22 cellular contexts compared by ENCODE assay signal in the genomic region with DNA sequence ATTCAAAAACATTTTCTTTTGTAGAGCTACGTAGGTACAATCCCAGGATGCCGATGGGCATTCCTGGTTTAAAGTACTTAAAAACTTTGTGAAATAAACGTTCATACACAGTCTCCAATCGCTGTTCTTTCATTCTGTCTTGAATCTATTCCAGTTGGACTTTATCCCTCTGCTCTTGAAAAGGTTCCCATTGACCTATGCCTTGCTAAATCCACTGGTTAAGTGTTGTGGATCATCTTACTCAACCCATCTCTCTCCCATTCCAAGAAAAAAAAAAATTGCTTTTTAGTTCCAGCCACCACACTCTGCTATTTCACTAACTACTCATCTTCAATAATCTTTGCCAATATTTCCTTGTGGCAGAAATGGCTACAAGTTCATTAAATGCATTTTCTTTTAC.
DNase-seq lines count a peak whose midpoint lies in the region; ATAC-seq, FAIRE-seq and TF ChIP-seq lines count a peak whose summit lies in the region.
"Had no signal": no experiment of that assay in that cellular context is flagged by ENCODE, and none has a peak within 500 bp of the region (broad histone marks: within the 10 kb centered on the region; RNA-seq: fewer than 3 reads in every experiment).

No MANE protein-coding gene starts in this region.

- TF ChIP-seq RAD21 in liver (IDR thresholded peaks at IDR 0.05) (peak; percentile 18 to 32), HepG2 (CRISPR knock-in tag; IDR thresholded peaks at IDR 0.05) (no peak)

- H3K4me3 Mint-ChIP-seq in activated naive CD4-positive, alpha-beta T cell treated with anti-CD3 and anti-CD28 coated beads, Interleukin-2, amount 10 ng/mL, durations not matched to agents 7 days and 5 days = no peak overlapping the region
- H3K4me3 Mint-ChIP-seq in osteocyte (ENCODE audit: unreplicated experiment) = no peak overlapping the region
- H3K4me3 Mint-ChIP-seq: B cell, CD14-positive monocyte had no signal

- H3K4me3 ChIP-seq in liver (ENCODE audit: low read depth in 1 of 3, low read length in 3 of 3) (no peak overlapping the region), HepG2 (replicated peaks in 1 of 3; ENCODE audit: insufficient read depth in 1 of 3, low read depth in 2 of 3, low read length in 3 of 3) (no peak overlapping the region), fibroblast of lung (replicated peaks in 1 of 4; ENCODE audit: control extremely low read depth in 1 of 4, insufficient read depth in 1 of 4, low read depth in 3 of 4, low read length in 4 of 4) (no peak overlapping the region)
- H3K4me3 ChIP-seq: SJSA1 had no signal

- no peak overlapping the region for H3K27ac Mint-ChIP-seq in activated naive CD4-positive, alpha-beta T cell treated with anti-CD3 and anti-CD28 coated beads, Interleukin-2, amount 10 ng/mL, durations not matched to agents 7 days and 5 days
- H3K27ac Mint-ChIP-seq in osteocyte (ENCODE audit: unreplicated experiment) = no peak overlapping the region
- H3K27ac Mint-ChIP-seq: B cell, CD14-positive monocyte had no signal

- H3K36me3 ChIP-seq in liver (ENCODE audit: control insufficient read depth in 4 of 4, insufficient read depth in 3 of 4, low read depth in 1 of 4, low read length in 3 of 4) = no peaks in the 10 kb centered on the region
- no peaks in the 10 kb centered on the region for H3K36me3 ChIP-seq in HepG2 (replicated peaks in 1 of 2; ENCODE audit: control insufficient read depth in 1 of 2, insufficient read depth in 2 of 2, low read length in 2 of 2)
- H3K36me3 ChIP-seq in fibroblast of lung (ENCODE audit: control insufficient read depth, insufficient read depth, low read length) = no peaks in the 10 kb centered on the region
- H3K36me3 ChIP-seq: SJSA1 had no signal

- TF ChIP-seq CTCF in liver (IDR thresholded peaks at IDR 0.05; ENCODE audit: low read depth, low read length, missing input control) (no peak), HepG2 (CRISPR knock-in tag; IDR thresholded peaks at IDR 0.05) (no peak), fibroblast of lung (conservative IDR thresholded peaks at IDR 0.05 in 1 of 2, IDR thresholded peaks at IDR 0.05 in 1 of 2; ENCODE audit: low read depth in 1 of 2, low read length in 2 of 2) (no peak), osteocyte (IDR thresholded peaks at IDR 0.05) (no peak)

- H4K20me1 ChIP-seq in HepG2 (ENCODE audit: insufficient read depth, low read length) = no peaks in the 10 kb centered on the region
- H4K20me1 ChIP-seq in fibroblast of lung (ENCODE audit: control insufficient read depth, extremely low read depth, insufficient read depth, low read length) = no peaks in the 10 kb centered on the region

- BruUV-seq in HepG2 (replicated peaks; lab: Mats Ljungman, UMichigan) = no TSS peak

- H3K9ac ChIP-seq in liver (ENCODE audit: low read depth in 1 of 2, low read length in 2 of 2) (no peak overlapping the region), HepG2 (ENCODE audit: insufficient read depth, low read depth, low read length) (no peak overlapping the region), fibroblast of lung (ENCODE audit: insufficient read depth, low read length) (no peak overlapping the region)

- no peaks in the 10 kb centered on the region for H3K4me1 Mint-ChIP-seq in activated naive CD4-positive, alpha-beta T cell treated with anti-CD3 and anti-CD28 coated beads, Interleukin-2, amount 10 ng/mL, durations not matched to agents 7 days and 5 days
- H3K4me1 Mint-ChIP-seq in osteocyte (ENCODE audit: unreplicated experiment) = no peaks in the 10 kb centered on the region
- H3K4me1 Mint-ChIP-seq: B cell, CD14-positive monocyte had no signal

- H3K27ac ChIP-seq in liver (ENCODE audit: low read depth in 1 of 2, low read length in 2 of 2) (no peak overlapping the region), HepG2 (ENCODE audit: extremely low read length, insufficient read depth, low read length) (no peak overlapping the region), fibroblast of lung (ENCODE audit: insufficient read depth, low read length) (no peak overlapping the region)
- H3K27ac ChIP-seq: 22Rv1, SJSA1 had no signal

- H2AFZ ChIP-seq in HepG2 (ENCODE audit: low read length) (no peak overlapping the region), fibroblast of lung (ENCODE audit: low read length) (no peak overlapping the region)

- H3K9me3 ChIP-seq in liver (ENCODE audit: control insufficient read depth in 4 of 4, low read length in 3 of 4) (no peaks in the 10 kb centered on the region), HepG2 (ENCODE audit: low read length) (no peaks in the 10 kb centered on the region; the same call in 1 of the 2 replicates), fibroblast of lung (ENCODE audit: control insufficient read depth, insufficient read depth, low read depth, low read length) (no peaks in the 10 kb centered on the region)
- H3K9me3 ChIP-seq: SJSA1 had no signal

- POLR2A ChIA-PET in HepG2 (lab: Yijun Ruan, JAX) (no interaction called here), HEK293T (lab: Yijun Ruan, JAX) (no interaction called here)

- DNase-seq in HepG2 (ENCODE audit: low spot score) (no peak), fibroblast of lung (ENCODE audit: low read depth in 2 of 2) (peak; percentile 20 to 22), renal cortical epithelial cell (ENCODE audit: low read depth) (peak; percentile 11), HEK293T (ENCODE audit: extremely low spot score) (no peak), osteocyte (ENCODE audit: extremely low spot score, unreplicated experiment) (no peak)
- DNase-seq in activated naive CD4-positive, alpha-beta T cell treated with anti-CD3 and anti-CD28 coated beads, Interleukin-2, amount 10 ng/mL, durations not matched to agents 7 days and 5 days = no peak
- DNase-seq: DMS53, GDM1, Kasumi-1, NCI-H1694, NCI-H2081, NCI-H2171, NCI-H524 treated with DMSO at 0.1 percent for 48 hours, NCI-H82 had no signal

- H3K79me2 ChIP-seq in HepG2 (ENCODE audit: insufficient read depth, low read length) (no peaks in the 10 kb centered on the region), fibroblast of lung (ENCODE audit: control insufficient read depth, insufficient read depth, low read length) (no peaks in the 10 kb centered on the region)

- H3K27me3 ChIP-seq in liver (ENCODE audit: control insufficient read depth in 4 of 4, insufficient read depth in 4 of 4, low read length in 3 of 4) = no peaks in the 10 kb centered on the region
- H3K27me3 ChIP-seq in HepG2 (ENCODE audit: control insufficient read depth in 1 of 2, insufficient read depth in 2 of 2, low read length in 2 of 2) = no peaks in the 10 kb centered on the region
- no peaks in the 10 kb centered on the region for H3K27me3 ChIP-seq in fibroblast of lung (ENCODE audit: control insufficient read depth, insufficient read depth, low read length)
- H3K27me3 ChIP-seq: SJSA1 had no signal

- CTCF ChIA-PET in HepG2 (lab: Yijun Ruan, JAX; ENCODE audit: low intra/inter-chr PET ratio, low total read pairs) = no interaction called here
- CTCF ChIA-PET in activated naive CD4-positive, alpha-beta T cell treated with anti-CD3 and anti-CD28 coated beads, Interleukin-2, amount 10 ng/mL, durations not matched to agents 7 days and 5 days (lab: Charles Lee) = no interaction called here
- CTCF ChIA-PET in HEK293T (lab: Yijun Ruan, JAX) = no interaction called here

- intact Hi-C loops in HepG2 (cut with micrococcal nuclease; ENCODE audit: unreplicated experiment) = no loop called here

- peaks cover 0 to 7% (median 5%) of the 10 kb centered on the region in 4 donors for H3K4me1 ChIP-seq in liver (ENCODE audit: control insufficient read depth in 4 of 4, insufficient read depth in 4 of 4, low read length in 3 of 4)
- H3K4me1 ChIP-seq in HepG2 (ENCODE audit: insufficient read depth, low read length) = no peaks in the 10 kb centered on the region
- H3K4me1 ChIP-seq in fibroblast of lung (ENCODE audit: control insufficient read depth, extremely low read depth, insufficient read depth, low read length) = no peaks in the 10 kb centered on the region
- H3K4me1 ChIP-seq: SJSA1 had no signal

- no peaks in the 10 kb centered on the region for H3K9me3 Mint-ChIP-seq in activated naive CD4-positive, alpha-beta T cell treated with anti-CD3 and anti-CD28 coated beads, Interleukin-2, amount 10 ng/mL, durations not matched to agents 7 days and 5 days
- peaks cover 20% of the 10 kb centered on the region for H3K9me3 Mint-ChIP-seq in osteocyte (ENCODE audit: unreplicated experiment)

- H3K27me3 Mint-ChIP-seq in activated naive CD4-positive, alpha-beta T cell treated with anti-CD3 and anti-CD28 coated beads, Interleukin-2, amount 10 ng/mL, durations not matched to agents 7 days and 5 days = no peaks in the 10 kb centered on the region
- H3K27me3 Mint-ChIP-seq in osteocyte (ENCODE audit: unreplicated experiment) = no peaks in the 10 kb centered on the region
- H3K27me3 Mint-ChIP-seq: B cell had no signal

- no peak for TF ChIP-seq POLR2A in HepG2 (IDR thresholded peaks at IDR 0.05; ENCODE audit: insufficient read depth in 1 of 2, low read depth in 2 of 2, low read length in 2 of 2)

- in situ Hi-C loops in HepG2 (cut with HindIII; ENCODE audit: extremely low pct_ligation_motif_present, low pct_unique_long_range_greater_than_20kb) = no loop called here

- no peak for ATAC-seq in HepG2
- ATAC-seq in GM18520 (IDR thresholded peaks at IDR 0.05; ENCODE audit: unreplicated experiment) = no peak
- ATAC-seq: Right ventricle myocardium inferior had no signal

- FAIRE-seq in HepG2 (lab: Jason Lieb, UNC) = no peak
- FAIRE-seq: D721Med had no signal

- TF ChIP-seq EP300 in HepG2 (IDR thresholded peaks at IDR 0.05; ENCODE audit: low read depth in 2 of 2, low read length in 2 of 2) (no peak), HepG2 (CRISPR knock-in tag; IDR thresholded peaks at IDR 0.05; ENCODE audit: borderline replicate concordance) (no peak)

- no peaks in the 10 kb centered on the region for H3K36me3 Mint-ChIP-seq in activated naive CD4-positive, alpha-beta T cell treated with anti-CD3 and anti-CD28 coated beads, Interleukin-2, amount 10 ng/mL, durations not matched to agents 7 days and 5 days
- H3K36me3 Mint-ChIP-seq in osteocyte (ENCODE audit: unreplicated experiment) = no peaks in the 10 kb centered on the region
- H3K36me3 Mint-ChIP-seq: CD14-positive monocyte had no signal

- H3K4me2 ChIP-seq in HepG2 (ENCODE audit: low read depth, low read length) = no peak overlapping the region
- no peak overlapping the region for H3K4me2 ChIP-seq in fibroblast of lung (ENCODE audit: extremely low read depth, insufficient read depth, low read length)

- 25% methylated on average over 4 of the region's 4 CpGs for WGBS in liver
- 0% methylated on average over 4 of the region's 4 CpGs for WGBS in HepG2 (ENCODE audit: low lambda C conversion rate)

TF ChIP-seq in liver, 16 proteins besides CTCF, POLR2A, EP300 and RAD21 (continues in another document):
- TF ChIP-seq YY1 (IDR thresholded peaks at IDR 0.05) = no peak
- TF ChIP-seq JUND (IDR thresholded peaks at IDR 0.05) = peak; percentile 42 to 66
- no peak for TF ChIP-seq NR2F2 (IDR thresholded peaks at IDR 0.05)

TF ChIP-seq in HepG2, 621 proteins besides CTCF, POLR2A, EP300 and RAD21 (continues in another document):
- TF ChIP-seq ZNF432 (CRISPR knock-in tag; IDR thresholded peaks at IDR 0.05; ENCODE audit: borderline replicate concordance) (no peak), SP2 (CRISPR knock-in tag; IDR thresholded peaks at IDR 0.05) (no peak)

TF ChIP-seq in HEK293T, 16 proteins besides CTCF, POLR2A, EP300 and RAD21 (continues in another document):
- TF ChIP-seq ELF4 (IDR thresholded peaks at IDR 0.05) (no peak), FOXK2 (IDR thresholded peaks at IDR 0.05) (no peak), CTBP1 (IDR thresholded peaks at IDR 0.05; ENCODE audit: borderline replicate concordance) (no peak), ZNF384 (IDR thresholded peaks at IDR 0.05) (no peak)

Comparison
In these comparisons a context has a peak if more than half of its experiments do, and no peak if none do; other contexts are left out.
1. DNase-seq: peak in fibroblast of lung (2 of 2) and renal cortical epithelial cell (single experiment); none in HepG2 (single experiment), activated naive CD4-positive, alpha-beta T cell treated with anti-CD3 and anti-CD28 coated beads, Interleukin-2, amount 10 ng/mL, durations not matched to agents 7 days and 5 days (single experiment), HEK293T (single experiment) and osteocyte (single experiment).